8 cellular contexts compared by ENCODE assay signal in genomic region chr1:181134543-181135461, GRCh38. TPM values are rescaled to one million over a fixed set of nuclear protein-coding genes. Genes with fewer than 3 reads are reported as not detected.
DNase-seq lines count a peak whose midpoint lies in the region; ATAC-seq and TF ChIP-seq lines count a peak whose summit lies in the region.

No MANE protein-coding gene starts in this region.

- POLR2A ChIA-PET in CD8-positive, alpha-beta T cell (lab: Charles Lee): no interaction called here
- POLR2A ChIA-PET in PC-9 (lab: Charles Lee; ENCODE audit: unreplicated experiment) (interaction anchor here (0.5 to 1.4 kb wide), 5 partner anchors 8 to 37 kb away, joined by 3 to 9 read pairs (median 3); no protein-coding TSS in a partner anchor), MCF 10A (lab: Yijun Ruan, JAX) (interaction anchor here (0.6 to 24.8 kb wide), 22 partner anchors 8 to 654 kb away, joined by 3 to 1402 read pairs (median 4); partner anchors contain the start of genes ACBD6, IER5, MR1 and STX6)

- TF ChIP-seq POLR2A in upper lobe of left lung (IDR thresholded peaks at IDR 0.05): peak in 1 of 4 donors; percentile 51

- DNase-seq in CD8-positive, alpha-beta T cell: no peak
- DNase-seq in PC-9: peak; percentile 84 to 92
- DNase-seq in MCF 10A (ENCODE audit: unreplicated experiment): peak; percentile 96
- DNase-seq in lung microvascular endothelial cell (ENCODE audit: low read depth in 2 of 2): peak; percentile 44 to 79
- DNase-seq in upper lobe of left lung: peak; percentile 56 to 82
- no peak for DNase-seq in T-helper 9 cell

- H3K27ac Mint-ChIP-seq in CD8-positive, alpha-beta T cell: no peak overlapping the region
- H3K27ac Mint-ChIP-seq in MCF 10A (ENCODE audit: low read depth, unreplicated experiment): peak overlapping the region; percentile 100

- H3K36me3 Mint-ChIP-seq in CD8-positive, alpha-beta T cell: no peaks in the 10 kb centered on the region
- H3K36me3 Mint-ChIP-seq in MCF 10A (ENCODE audit: insufficient read depth, unreplicated experiment): no peaks in the 10 kb centered on the region

- no peak overlapping the region for H3K4me3 ChIP-seq in CD8-positive, alpha-beta T cell (ENCODE audit: low read depth, low read length)
- H3K4me3 ChIP-seq in PC-9 (peak overlapping the region; percentile 26; the same call in 1 of the 2 replicates), upper lobe of left lung (no peak overlapping the region)

- TF ChIP-seq EP300 in upper lobe of left lung (IDR thresholded peaks at IDR 0.05): no peak

- H4K20me1 ChIP-seq in PC-9 (ENCODE audit: insufficient read depth): no peaks in the 10 kb centered on the region

- peaks cover 39% of the 10 kb centered on the region for H3F3A ChIP-seq in PC-9 (ENCODE audit: insufficient read depth, low read depth)

- no peaks in the 10 kb centered on the region for H3K27me3 Mint-ChIP-seq in CD8-positive, alpha-beta T cell (ENCODE audit: low read depth)
- no peaks in the 10 kb centered on the region for H3K27me3 Mint-ChIP-seq in MCF 10A (ENCODE audit: insufficient read depth, unreplicated experiment)

- CTCF ChIA-PET in CD8-positive, alpha-beta T cell (lab: Charles Lee): interaction anchor here (1.0 to 3.9 kb wide), 3 partner anchors 7 to 36 kb away, joined by 3 to 28 read pairs (median 3); no protein-coding TSS in a partner anchor
- CTCF ChIA-PET in PC-9 (lab: Charles Lee): interaction anchor here (1.4 kb wide), 1 partner anchor 18 kb away, joined by 7 read pairs; no protein-coding TSS in a partner anchor
- CTCF ChIA-PET in MCF 10A (lab: Yijun Ruan, JAX): interaction anchor here (0.6 to 9.3 kb wide), 17 partner anchors 9 to 251 kb away, joined by 3 to 198 read pairs (median 3); no protein-coding TSS in a partner anchor

- H3K27ac ChIP-seq in CD8-positive, alpha-beta T cell (ENCODE audit: low read depth, low read length): no peak overlapping the region
- H3K27ac ChIP-seq in PC-9: peak overlapping the region; percentile 92
- peak overlapping the region; percentile 65 to 75 (median 74) for H3K27ac ChIP-seq in upper lobe of left lung

- no peaks in the 10 kb centered on the region for H3K27me3 ChIP-seq in CD8-positive, alpha-beta T cell (ENCODE audit: insufficient read depth, low read length)
- H3K27me3 ChIP-seq in PC-9 (ENCODE audit: insufficient read depth, low read depth): no peaks in the 10 kb centered on the region
- H3K27me3 ChIP-seq in upper lobe of left lung: no peaks in the 10 kb centered on the region

- TF ChIP-seq CTCF in CD8-positive, alpha-beta T cell (IDR thresholded peaks at IDR 0.05): no peak
- TF ChIP-seq CTCF in PC-9 (conservative IDR thresholded peaks at IDR 0.05) (no peak), MCF 10A (IDR thresholded peaks at IDR 0.05; ENCODE audit: unreplicated experiment) (no peak), upper lobe of left lung (IDR thresholded peaks at IDR 0.05) (no peak)

- H3K9me2 ChIP-seq in PC-9 (ENCODE audit: insufficient read depth): no peaks in the 10 kb centered on the region

- H3K9me3 ChIP-seq in CD8-positive, alpha-beta T cell (ENCODE audit: low read length): no peaks in the 10 kb centered on the region
- H3K9me3 ChIP-seq in PC-9 (ENCODE audit: insufficient read depth, low read depth) (no peaks in the 10 kb centered on the region), upper lobe of left lung (no peaks in the 10 kb centered on the region)

- no peak overlapping the region for H2AFZ ChIP-seq in PC-9

- WGBS in upper lobe of left lung, 2 donors: 68 to 75% methylated on average over 17 of the region's 17 CpGs

- peak; percentile 17 for ATAC-seq in CD8-positive, alpha-beta T cell
- ATAC-seq in GM18907 (IDR thresholded peaks at IDR 0.05; ENCODE audit: unreplicated experiment): peak; percentile 56
- peak; percentile 30 for ATAC-seq in HG03342 (IDR thresholded peaks at IDR 0.05; ENCODE audit: unreplicated experiment)
- peak; percentile 35 to 56 for ATAC-seq in upper lobe of left lung (ENCODE audit: low FRiP score in 2 of 2)

- H3K36me3 ChIP-seq in CD8-positive, alpha-beta T cell (ENCODE audit: insufficient read depth, low read length): no peaks in the 10 kb centered on the region
- H3K36me3 ChIP-seq in PC-9 (ENCODE audit: low read depth): no peaks in the 10 kb centered on the region
- no peaks in the 10 kb centered on the region for H3K36me3 ChIP-seq in upper lobe of left lung

- H3K4me1 ChIP-seq in CD8-positive, alpha-beta T cell (ENCODE audit: insufficient read depth, low read length): peaks cover 9% of the 10 kb centered on the region
- H3K4me1 ChIP-seq in PC-9 (replicated peaks; ENCODE audit: insufficient read depth): peaks cover 71% of the 10 kb centered on the region
- peaks cover 21 to 38% (median 30%) of the 10 kb centered on the region in 4 donors for H3K4me1 ChIP-seq in upper lobe of left lung

- H3K79me2 ChIP-seq in PC-9 (ENCODE audit: low read depth): no peaks in the 10 kb centered on the region

- H3K4me3 Mint-ChIP-seq in CD8-positive, alpha-beta T cell: peak overlapping the region; percentile 5
- H3K4me3 Mint-ChIP-seq in MCF 10A (ENCODE audit: unreplicated experiment): peak overlapping the region; percentile 71

- H3K4me2 ChIP-seq in PC-9: peak overlapping the region; percentile 70

- intact Hi-C loops in CD8-positive, alpha-beta T cell (cut with DNase I, micrococcal nuclease): no loop called here
- intact Hi-C loops in PC-9 (cut with micrococcal nuclease; ENCODE audit: unreplicated experiment) (loop anchor here (1.0 kb wide), 3 partner anchors 18 to 47 kb away; partner anchors contain the start of gene IER5), MCF 10A (cut with micrococcal nuclease) (loop anchor here (1.0 to 2.0 kb wide), 4 partner anchors 23 to 112 kb away; partner anchors contain the start of gene STX6)

- no peaks in the 10 kb centered on the region for H3K9me3 Mint-ChIP-seq in CD8-positive, alpha-beta T cell
- no peaks in the 10 kb centered on the region for H3K9me3 Mint-ChIP-seq in MCF 10A (ENCODE audit: unreplicated experiment)

- BruUV-seq in PC-9 (replicated peaks; lab: Mats Ljungman, UMichigan) (no TSS peak), MCF 10A (replicated peaks; lab: Mats Ljungman, UMichigan) (TSS peak; percentile 82)

- H3K4me1 Mint-ChIP-seq in CD8-positive, alpha-beta T cell (ENCODE audit: low read depth): peaks cover 21% of the 10 kb centered on the region
- H3K4me1 Mint-ChIP-seq in MCF 10A (ENCODE audit: insufficient read depth, unreplicated experiment): peaks cover 54% of the 10 kb centered on the region

RNA-seq across cellular contexts. Expression of gene IER5, which starts 46.3 kb away (rescaled TPM):
- 10 to 100 TPM; 74.7 to 76.6 TPM for total RNA-seq in CD8-positive, alpha-beta T cell
- total RNA-seq in PC-9 (2021) (21.2 and 23.4 TPM in 2 replicates), MCF 10A (2022) (47.5 and 49.5 TPM in 2 replicates), lung microvascular endothelial cell (14.1 and 16.1 TPM in 2 replicates), upper lobe of left lung (10 to 100 TPM; 15.0 to 43.6 (median 26.1) TPM)

Comparison
In these comparisons a context has a peak if more than half of its experiments do, and no peak if none do; other contexts are left out.
1. DNase-seq: peak in PC-9 (2 of 2), MCF 10A (single experiment), lung microvascular endothelial cell (2 of 2) and upper lobe of left lung (2 of 2); none in CD8-positive, alpha-beta T cell (0 of 7) and T-helper 9 cell (single experiment).
2. intact Hi-C loops: an anchor here in PC-9 (1.0 kb wide) and MCF 10A (1.0 to 2.0 kb wide); none called in CD8-positive, alpha-beta T cell.
3. Peak in every context shown above with its lines, with median percentiles within 50 percentile points of each other: ATAC-seq.